In genomic region chr12:34373926-34374325, GRCh38 we compare ENCODE assay signal across 2 cellular contexts.
TF ChIP-seq lines count a peak whose summit lies in the region.

No MANE protein-coding gene starts in this region.

TF ChIP-seq in SK-N-SH treated with all-trans-retinoic acid at 6 μM for 48 hours, 23 proteins besides CTCF, POLR2A, EP300 and RAD21 (continued from another document):
- TF ChIP-seq, protein P1, sequence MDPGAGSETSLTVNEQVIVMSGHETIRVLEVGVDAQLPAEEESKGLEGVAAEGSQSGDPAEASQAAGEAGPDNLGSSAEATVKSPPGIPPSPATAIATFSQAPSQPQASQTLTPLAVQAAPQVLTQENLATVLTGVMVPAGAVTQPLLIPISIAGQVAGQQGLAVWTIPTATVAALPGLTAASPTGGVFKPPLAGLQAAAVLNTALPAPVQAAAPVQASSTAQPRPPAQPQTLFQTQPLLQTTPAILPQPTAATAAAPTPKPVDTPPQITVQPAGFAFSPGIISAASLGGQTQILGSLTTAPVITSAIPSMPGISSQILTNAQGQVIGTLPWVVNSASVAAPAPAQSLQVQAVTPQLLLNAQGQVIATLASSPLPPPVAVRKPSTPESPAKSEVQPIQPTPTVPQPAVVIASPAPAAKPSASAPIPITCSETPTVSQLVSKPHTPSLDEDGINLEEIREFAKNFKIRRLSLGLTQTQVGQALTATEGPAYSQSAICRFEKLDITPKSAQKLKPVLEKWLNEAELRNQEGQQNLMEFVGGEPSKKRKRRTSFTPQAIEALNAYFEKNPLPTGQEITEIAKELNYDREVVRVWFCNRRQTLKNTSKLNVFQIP (CRISPR knock-in tag; IDR thresholded peaks at IDR 0.05; ENCODE audit: borderline replicate concordance, low read depth), result no peak
- TF ChIP-seq CSRNP3 (CRISPR knock-in tag; IDR thresholded peaks at IDR 0.05) (no peak), ARNTL (CRISPR knock-in tag; IDR thresholded peaks at IDR 0.05; ENCODE audit: borderline replicate concordance, low read depth) (no peak), PPARA (CRISPR knock-in tag; IDR thresholded peaks at IDR 0.05; ENCODE audit: borderline replicate concordance) (no peak), OSR1 (CRISPR knock-in tag; IDR thresholded peaks at IDR 0.05) (no peak), ESRRG (CRISPR knock-in tag; IDR thresholded peaks at IDR 0.05) (no peak), CSDC2 (CRISPR knock-in tag; IDR thresholded peaks at IDR 0.05) (no peak), ZNF565 (CRISPR knock-in tag; conservative IDR thresholded peaks at IDR 0.05; ENCODE audit: low read depth) (no peak)

TF ChIP-seq in K562, 482 proteins besides CTCF, POLR2A, EP300 and RAD21 (continued from another document):
- no peak for TF ChIP-seq FUS (optimal IDR thresholded peaks at IDR 0.05; ENCODE audit: low read depth, low read length)
- TF ChIP-seq NRF1 (conservative IDR thresholded peaks at IDR 0.05 in 1 of 2, IDR thresholded peaks at IDR 0.05 in 1 of 2), result peak; percentile 87 to 89
- no peak for TF ChIP-seq MXD1 (CRISPR knock-in tag; IDR thresholded peaks at IDR 0.05; ENCODE audit: borderline replicate concordance, poor library complexity, severe bottlenecking)
